ENCODE assay signal across 11 cellular contexts in genomic region chr16:50160495-50161164, GRCh38. TPM values are rescaled to one million over a fixed set of nuclear protein-coding genes. Genes with fewer than 3 reads are reported as not detected.
DNase-seq lines count a peak whose midpoint lies in the region; ATAC-seq and TF ChIP-seq lines count a peak whose summit lies in the region.
"Had no signal": no experiment of that assay in that cellular context is flagged by ENCODE, and none has a peak within 500 bp of the region (broad histone marks: within the 10 kb centered on the region; RNA-seq: fewer than 3 reads in every experiment).

No MANE protein-coding gene starts in this region.

- DNase-seq in right cardiac atrium (no peak), right atrium auricular region (ENCODE audit: low spot score) (no peak), left lung (no peak), vagina (ENCODE audit: extremely low spot score in 2 of 2) (no peak)
- no peak for DNase-seq in activated naive CD8-positive, alpha-beta T cell treated with anti-CD3 and anti-CD28 coated beads, Interleukin-2, amount 10 ng/mL, durations not matched to agents 7 days and 5 days
- DNase-seq in activated effector memory CD4-positive, alpha-beta T cell treated with Interleukin-2 at 50 U/mL for 16 hours = no peak
- no peak for DNase-seq in activated CD4-positive, CD25-positive, alpha-beta regulatory T cell treated with anti-CD3 and anti-CD28 coated beads, Interleukin-2, amount 50 U/mL, for 72 hours
- DNase-seq: T-helper 1 cell had no signal

- H3K27ac ChIP-seq in right cardiac atrium (ENCODE audit: low read length) = no peak overlapping the region
- no peak overlapping the region for H3K27ac ChIP-seq in right atrium auricular region
- H3K27ac ChIP-seq in left lung = no peak overlapping the region
- H3K27ac ChIP-seq in vagina = peak overlapping the region; percentile 13
- H3K27ac ChIP-seq: BLaER1 treated with 17β-estradiol and CSF1 and Interleukin-3, amounts not matched to agents 10 nM and 100 nM; hepatocyte had no signal

- H3K36me3 ChIP-seq in right atrium auricular region (no peaks in the 10 kb centered on the region), left lung (no peaks in the 10 kb centered on the region), vagina (no peaks in the 10 kb centered on the region)

- intact Hi-C loops in right cardiac atrium (cut with DNase I) (no loop called here), left lung (cut with DNase I) (no loop called here), vagina (cut with DNase I) (no loop called here)

- ATAC-seq in right cardiac atrium (peak; percentile 32 to 67), left lung (peak; percentile 47)
- peak; percentile 32 for ATAC-seq in activated naive CD8-positive, alpha-beta T cell treated with anti-CD3 and anti-CD28 coated beads, Interleukin-2, amount 10 ng/mL, durations not matched to agents 7 days and 5 days (ENCODE audit: low read depth)
- no peak for ATAC-seq in stimulated activated memory B cell treated with anti-CD40 and anti-IgM and Interleukin-4, amounts not matched to agents 10 μg/mL and 1 μg/mL and 100 μg/mL, for 72 hours

- POLR2A ChIA-PET in activated naive CD8-positive, alpha-beta T cell treated with anti-CD3 and anti-CD28 coated beads, Interleukin-2, amount 10 ng/mL, durations not matched to agents 7 days and 5 days (lab: Charles Lee) = no interaction called here

- TF ChIP-seq CTCF in right atrium auricular region (IDR thresholded peaks at IDR 0.05) (no peak), left lung (IDR thresholded peaks at IDR 0.05) (no peak), vagina (IDR thresholded peaks at IDR 0.05) (no peak)

- H3K4me3 Mint-ChIP-seq in activated naive CD8-positive, alpha-beta T cell treated with anti-CD3 and anti-CD28 coated beads, Interleukin-2, amount 10 ng/mL, durations not matched to agents 7 days and 5 days = no peak overlapping the region
- no peak overlapping the region for H3K4me3 Mint-ChIP-seq in stimulated activated memory B cell treated with anti-CD40 and anti-IgM and Interleukin-4, amounts not matched to agents 10 μg/mL and 1 μg/mL and 100 μg/mL, for 72 hours

- TF ChIP-seq POLR2A in vagina (IDR thresholded peaks at IDR 0.05) = no peak

- H3K9me3 ChIP-seq in right cardiac atrium (ENCODE audit: control insufficient read depth, low read length) (no peaks in the 10 kb centered on the region), right atrium auricular region (no peaks in the 10 kb centered on the region), left lung (no peaks in the 10 kb centered on the region), vagina (no peaks in the 10 kb centered on the region)
- H3K9me3 ChIP-seq: BLaER1 treated with 17β-estradiol and CSF1 and Interleukin-3, amounts not matched to agents 10 nM and 100 nM had no signal

- peaks cover 42% of the 10 kb centered on the region for H3K4me1 Mint-ChIP-seq in activated naive CD8-positive, alpha-beta T cell treated with anti-CD3 and anti-CD28 coated beads, Interleukin-2, amount 10 ng/mL, durations not matched to agents 7 days and 5 days
- peaks cover 49% of the 10 kb centered on the region for H3K4me1 Mint-ChIP-seq in stimulated activated memory B cell treated with anti-CD40 and anti-IgM and Interleukin-4, amounts not matched to agents 10 μg/mL and 1 μg/mL and 100 μg/mL, for 72 hours

- H3K27me3 ChIP-seq in right cardiac atrium (ENCODE audit: control insufficient read depth, insufficient read depth) (no peaks in the 10 kb centered on the region), right atrium auricular region (no peaks in the 10 kb centered on the region), left lung (no peaks in the 10 kb centered on the region), vagina (no peaks in the 10 kb centered on the region)
- H3K27me3 ChIP-seq: BLaER1 treated with 17β-estradiol and CSF1 and Interleukin-3, amounts not matched to agents 10 nM and 100 nM; hepatocyte had no signal

- H3K4me3 ChIP-seq in right cardiac atrium (ENCODE audit: low read length) = no peak overlapping the region
- no peak overlapping the region for H3K4me3 ChIP-seq in right atrium auricular region
- no peak overlapping the region for H3K4me3 ChIP-seq in left lung
- H3K4me3 ChIP-seq in vagina = no peak overlapping the region
- H3K4me3 ChIP-seq: BLaER1 treated with 17β-estradiol and CSF1 and Interleukin-3, amounts not matched to agents 10 nM and 100 nM; hepatocyte had no signal

- H3K9me3 Mint-ChIP-seq in activated naive CD8-positive, alpha-beta T cell treated with anti-CD3 and anti-CD28 coated beads, Interleukin-2, amount 10 ng/mL, durations not matched to agents 7 days and 5 days = no peaks in the 10 kb centered on the region
- no peaks in the 10 kb centered on the region for H3K9me3 Mint-ChIP-seq in stimulated activated memory B cell treated with anti-CD40 and anti-IgM and Interleukin-4, amounts not matched to agents 10 μg/mL and 1 μg/mL and 100 μg/mL, for 72 hours

- peak overlapping the region; percentile 31 for H3K27ac Mint-ChIP-seq in activated naive CD8-positive, alpha-beta T cell treated with anti-CD3 and anti-CD28 coated beads, Interleukin-2, amount 10 ng/mL, durations not matched to agents 7 days and 5 days
- no peak overlapping the region for H3K27ac Mint-ChIP-seq in stimulated activated memory B cell treated with anti-CD40 and anti-IgM and Interleukin-4, amounts not matched to agents 10 μg/mL and 1 μg/mL and 100 μg/mL, for 72 hours

- no peaks in the 10 kb centered on the region for H3K4me1 ChIP-seq in right cardiac atrium (ENCODE audit: control insufficient read depth, insufficient read depth, low read length)
- H3K4me1 ChIP-seq in right atrium auricular region = peaks cover 0 to 35% of the 10 kb centered on the region in 2 donors
- peaks cover 14 to 52% of the 10 kb centered on the region in 2 donors for H3K4me1 ChIP-seq in left lung
- peaks cover 41% of the 10 kb centered on the region for H3K4me1 ChIP-seq in vagina

- no peaks in the 10 kb centered on the region for H3K27me3 Mint-ChIP-seq in activated naive CD8-positive, alpha-beta T cell treated with anti-CD3 and anti-CD28 coated beads, Interleukin-2, amount 10 ng/mL, durations not matched to agents 7 days and 5 days
- H3K27me3 Mint-ChIP-seq in stimulated activated memory B cell treated with anti-CD40 and anti-IgM and Interleukin-4, amounts not matched to agents 10 μg/mL and 1 μg/mL and 100 μg/mL, for 72 hours = no peaks in the 10 kb centered on the region

- peaks cover 16% of the 10 kb centered on the region for H3K36me3 Mint-ChIP-seq in activated naive CD8-positive, alpha-beta T cell treated with anti-CD3 and anti-CD28 coated beads, Interleukin-2, amount 10 ng/mL, durations not matched to agents 7 days and 5 days
- H3K36me3 Mint-ChIP-seq in stimulated activated memory B cell treated with anti-CD40 and anti-IgM and Interleukin-4, amounts not matched to agents 10 μg/mL and 1 μg/mL and 100 μg/mL, for 72 hours = peaks cover 7% of the 10 kb centered on the region

- WGBS in right cardiac atrium = 65% methylated on average over 4 of the region's 4 CpGs

RNA-seq across cellular contexts. Expression of gene TENT4B, which starts 7.5 kb away (rescaled TPM):
- total RNA-seq in right cardiac atrium (1 to 10 TPM; 6.3 to 8.4 (median 7.3) TPM), right atrium auricular region (1 to 10 TPM; 5.0 to 6.1 TPM), left lung (10 to 100 TPM; 14.8 to 14.9 TPM), vagina (14.0 TPM)
- 3.0 TPM for polyA plus RNA-seq in right cardiac atrium
- total RNA-seq in activated naive CD8-positive, alpha-beta T cell treated with anti-CD3 and anti-CD28 coated beads, Interleukin-2, amount 10 ng/mL, durations not matched to agents 7 days and 5 days = 10 to 100 TPM; 18.0 TPM
